ENCODE assay signal across 28 cellular contexts in the genomic region with DNA sequence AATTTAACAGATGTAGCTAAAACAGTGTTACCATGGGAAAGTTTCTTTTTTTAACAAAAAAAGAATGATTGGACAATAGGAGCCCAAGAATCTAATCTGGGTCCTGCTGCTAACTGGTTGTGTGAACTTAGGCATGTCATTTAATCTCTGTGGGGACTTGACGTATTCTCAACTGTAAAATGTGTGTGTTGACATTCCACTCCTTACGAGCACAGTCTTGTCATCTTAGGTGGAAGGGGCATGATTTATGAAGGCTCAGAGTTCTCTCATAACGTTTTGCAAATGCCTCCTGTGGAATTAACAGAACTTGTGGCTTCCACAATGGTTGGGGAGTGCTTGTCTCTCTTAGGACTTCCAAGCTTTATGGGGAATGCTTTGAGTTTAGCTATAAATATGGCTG.
"Had no signal": no experiment of that assay in that cellular context is flagged by ENCODE, and none has a peak within 500 bp of the region (broad histone marks: within the 10 kb centered on the region; RNA-seq: fewer than 3 reads in every experiment).

No MANE protein-coding gene starts in this region.

- H3K4me1 ChIP-seq: ascending aorta, breast epithelium, colonic mucosa had no signal

- ATAC-seq: activated CD4-positive, CD25-positive, alpha-beta regulatory T cell treated with anti-CD3 and anti-CD28 coated beads, Interleukin-2, amount 50 U/mL, for 24 hours; activated CD8-positive, alpha-beta T cell treated with anti-CD3 and anti-CD28 coated beads for 36 hours; activated T-cell treated with anti-CD3 and anti-CD28 coated beads, Interleukin-2, amount 50 U/mL, for 4 hours; activated T-helper 17 cell treated with anti-CD3 and anti-CD28 coated beads, Interleukin-2, amount 50 U/mL, for 72 hours had no signal

- H3K36me3 ChIP-seq: ascending aorta, breast epithelium, cardiac muscle cell, colonic mucosa, esophagus squamous epithelium, WERI-Rb-1 had no signal

- H3K4me3 ChIP-seq: ascending aorta, breast epithelium, cardiac muscle cell, colonic mucosa, esophagus squamous epithelium had no signal

- H3K9me3 ChIP-seq: ascending aorta, breast epithelium, colonic mucosa, esophagus squamous epithelium had no signal

- H3K27ac ChIP-seq: ascending aorta, breast epithelium, cardiac muscle cell, colonic mucosa, epithelial cell of prostate, esophagus squamous epithelium, WERI-Rb-1 had no signal

- DNase-seq: activated B cell treated with CpG ODN at 0.5 μM for 24 hours; activated CD4-positive, alpha-beta T cell treated with anti-CD3 and anti-CD28 coated beads for 48 hours; activated CD4-positive, alpha-beta T cell treated with anti-CD3 and anti-CD28 coated beads, Interleukin-2, amount 50 U/mL, for 1 hour; activated CD4-positive, alpha-beta T cell treated with anti-CD3 and anti-CD28 coated beads, Interleukin-2, amount 50 U/mL, for 48 hours; activated CD8-positive, alpha-beta memory T cell treated with anti-CD3 and anti-CD28 coated beads for 24 hours; activated CD8-positive, alpha-beta T cell treated with anti-CD3 and anti-CD28 coated beads for 36 hours; activated effector memory CD4-positive, alpha-beta T cell treated with Interleukin-2 at 50 U/mL for 16 hours; activated gamma-delta T cell treated with Interleukin-2 at 50 U/mL for 16 hours; activated naive CD4-positive, alpha-beta T cell treated with anti-CD3 and anti-CD28 coated beads, Interleukin-2, amount 50 U/mL, for 16 hours; activated naive CD4-positive, alpha-beta T cell treated with Interleukin-2 at 50 U/mL for 16 hours; activated T-cell treated with anti-CD3 and anti-CD28 coated beads, Interleukin-2, amount 50 U/mL, for 4 hours; amniotic stem cell; central memory CD4-positive, alpha-beta T cell; cerebellar nuclear complex; colonic mucosa; effector CD8-positive, alpha-beta T cell; esophagus squamous epithelium; foreskin melanocyte; head of caudate nucleus; hippocampal formation; T1000; WERI-Rb-1 had no signal

- H3K27me3 ChIP-seq: ascending aorta, breast epithelium, cardiac muscle cell, colonic mucosa, esophagus squamous epithelium had no signal
